In the genomic region with DNA sequence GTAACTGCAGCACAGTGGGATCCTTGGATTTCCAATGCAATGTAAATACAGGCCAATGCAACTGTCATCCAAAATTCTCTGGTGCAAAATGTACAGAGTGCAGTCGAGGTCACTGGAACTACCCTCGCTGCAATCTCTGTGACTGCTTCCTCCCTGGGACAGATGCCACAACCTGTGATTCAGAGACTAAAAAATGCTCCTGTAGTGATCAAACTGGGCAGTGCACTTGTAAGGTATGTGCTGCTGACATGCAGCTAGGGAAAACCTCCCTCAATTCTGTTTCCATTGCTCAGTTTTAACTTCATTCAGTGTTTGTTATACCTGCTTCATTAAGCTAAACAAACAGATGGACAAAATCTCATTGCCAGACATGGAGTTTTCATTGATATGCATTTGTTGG, we compare ENCODE assay signal across 13 cellular contexts.
DNase-seq lines count a peak whose midpoint lies in the region; ATAC-seq, FAIRE-seq and TF ChIP-seq lines count a peak whose summit lies in the region.
"Had no signal": no experiment of that assay in that cellular context is flagged by ENCODE, and none has a peak within 500 bp of the region (broad histone marks: within the 10 kb centered on the region; RNA-seq: fewer than 3 reads in every experiment).

No MANE protein-coding gene starts in this region.

- no peaks in the 10 kb centered on the region for H3K9me3 Mint-ChIP-seq in effector memory CD8-positive, alpha-beta T cell
- H3K9me3 Mint-ChIP-seq: central memory CD8-positive, alpha-beta T cell; stimulated activated naive CD8-positive, alpha-beta T cell treated with anti-CD3 and anti-CD28 coated beads, Interleukin-15, Interleukin-2, amounts not matched to agents 100 ng/mL and 50 ng/mL, for 24 hours had no signal

- no peak overlapping the region for H3K4me3 ChIP-seq in bronchial epithelial cell (ENCODE audit: low read depth, low read length)

- H3K4me3 Mint-ChIP-seq in effector memory CD8-positive, alpha-beta T cell, result no peak overlapping the region
- H3K4me3 Mint-ChIP-seq: central memory CD8-positive, alpha-beta T cell; stimulated activated naive CD8-positive, alpha-beta T cell treated with anti-CD3 and anti-CD28 coated beads, Interleukin-15, Interleukin-2, amounts not matched to agents 100 ng/mL and 50 ng/mL, for 24 hours had no signal

- H3K27ac Mint-ChIP-seq in effector memory CD8-positive, alpha-beta T cell, result no peak overlapping the region
- H3K27ac Mint-ChIP-seq: stimulated activated naive CD8-positive, alpha-beta T cell treated with anti-CD3 and anti-CD28 coated beads, Interleukin-15, Interleukin-2, amounts not matched to agents 100 ng/mL and 50 ng/mL, for 24 hours had no signal

- peak; percentile 94 for FAIRE-seq in bronchial epithelial cell (lab: Jason Lieb, UNC)
- FAIRE-seq: TTC549 had no signal

- TF ChIP-seq CTCF in bronchial epithelial cell (IDR thresholded peaks at IDR 0.05; ENCODE audit: insufficient read depth, low read length, severe bottlenecking), result no peak

- no peak for ATAC-seq in effector memory CD8-positive, alpha-beta T cell (replicated peaks)
- no peak for ATAC-seq in GM21717 (IDR thresholded peaks at IDR 0.05; ENCODE audit: unreplicated experiment)

- no peaks in the 10 kb centered on the region for H3K4me1 Mint-ChIP-seq in effector memory CD8-positive, alpha-beta T cell (ENCODE audit: low read depth in 2 of 2)
- H3K4me1 Mint-ChIP-seq: central memory CD8-positive, alpha-beta T cell had no signal

- no peaks in the 10 kb centered on the region for H3K27me3 ChIP-seq in bronchial epithelial cell (ENCODE audit: control insufficient read depth, insufficient read depth, low read length)

- no peaks in the 10 kb centered on the region for H3K36me3 ChIP-seq in bronchial epithelial cell (ENCODE audit: control insufficient read depth, insufficient read depth, low read length)

- peaks cover 7 to 31% of the 10 kb centered on the region in 2 donors for H3K27me3 Mint-ChIP-seq in effector memory CD8-positive, alpha-beta T cell

- DNase-seq in AG08396 (ENCODE audit: low spot score) (peak; percentile 78), HS-5 (ENCODE audit: low read depth) (peak; percentile 51), bronchial epithelial cell (ENCODE audit: low read depth) (peak; percentile 57), iris pigment epithelial cell (ENCODE audit: low read depth) (peak; percentile 70), COLO829 (ENCODE audit: low spot score) (no peak), GOT3 (lab: John Stamatoyannopoulos, UW) (no peak)
- DNase-seq in effector memory CD8-positive, alpha-beta T cell, result no peak
- DNase-seq: hypothalamus, NCI-H1417 had no signal

- peaks cover 4% of the 10 kb centered on the region for H3K36me3 Mint-ChIP-seq in effector memory CD8-positive, alpha-beta T cell (ENCODE audit: insufficient read depth)

Comparison
In these comparisons a context has a peak if more than half of its experiments do, and no peak if none do; other contexts are left out.
1. DNase-seq: peak in AG08396 (single experiment), HS-5 (single experiment), bronchial epithelial cell (single experiment) and iris pigment epithelial cell (single experiment); none in COLO829 (single experiment), effector memory CD8-positive, alpha-beta T cell (0 of 3) and GOT3 (single experiment).